Comparison of ENCODE assay signal across 3 cellular contexts in genomic region chr9:14095272-14095671, GRCh38.
TF ChIP-seq lines count a peak whose summit lies in the region.

No MANE protein-coding gene starts in this region.

TF ChIP-seq in SK-N-SH, 30 proteins besides CTCF, POLR2A, EP300 and RAD21 (continued from another document):
- TF ChIP-seq ELF1 (IDR thresholded peaks at IDR 0.05), result no peak
- no peak for TF ChIP-seq USF1 (IDR thresholded peaks at IDR 0.05; ENCODE audit: borderline replicate concordance, low read depth)
- TF ChIP-seq JUND (IDR thresholded peaks at IDR 0.05), result no peak
- no peak for TF ChIP-seq ZBTB33 (IDR thresholded peaks at IDR 0.05; ENCODE audit: borderline replicate concordance, low read depth)
- TF ChIP-seq USF2 (IDR thresholded peaks at IDR 0.05; ENCODE audit: borderline replicate concordance, low read depth, low read length), result no peak
- TF ChIP-seq GABPA (IDR thresholded peaks at IDR 0.05; ENCODE audit: low read depth), result no peak
- TF ChIP-seq RCOR1 (IDR thresholded peaks at IDR 0.05; ENCODE audit: low read length), result no peak
- no peak for TF ChIP-seq GATA2 (CRISPR knock-in tag; IDR thresholded peaks at IDR 0.05)
- no peak for TF ChIP-seq FOSL2 (IDR thresholded peaks at IDR 0.05; ENCODE audit: borderline replicate concordance, low read depth)

TF ChIP-seq in SK-N-SH treated with all-trans-retinoic acid at 6 μM for 48 hours, 23 proteins besides CTCF, POLR2A, EP300 and RAD21:
- TF ChIP-seq CREB5 (CRISPR knock-in tag; IDR thresholded peaks at IDR 0.05; ENCODE audit: low read depth), result no peak

TF ChIP-seq in endothelial cell of umbilical vein, 7 proteins besides CTCF, POLR2A, EP300 and RAD21 (continued from another document):
- no peak for TF ChIP-seq MAX (IDR thresholded peaks at IDR 0.05; ENCODE audit: insufficient read depth, insufficient read length)
- no peak for TF ChIP-seq MYC (IDR thresholded peaks at IDR 0.05; ENCODE audit: low read depth, low read length)
- TF ChIP-seq POLR2AphosphoS5 (IDR thresholded peaks at IDR 0.05; ENCODE audit: insufficient read depth, low read depth, low read length), result no peak
- no peak for TF ChIP-seq GATA2 (IDR thresholded peaks at IDR 0.05; ENCODE audit: insufficient read depth, insufficient read length, low read depth, low read length)
- TF ChIP-seq FOS (IDR thresholded peaks at IDR 0.05; ENCODE audit: borderline replicate concordance, insufficient read depth, low read length), result no peak
- no peak for TF ChIP-seq EZH2 (IDR thresholded peaks at IDR 0.05; ENCODE audit: borderline replicate concordance, low read depth, low read length, severe bottlenecking)
